8 cellular contexts compared by ENCODE assay signal in the genomic region with DNA sequence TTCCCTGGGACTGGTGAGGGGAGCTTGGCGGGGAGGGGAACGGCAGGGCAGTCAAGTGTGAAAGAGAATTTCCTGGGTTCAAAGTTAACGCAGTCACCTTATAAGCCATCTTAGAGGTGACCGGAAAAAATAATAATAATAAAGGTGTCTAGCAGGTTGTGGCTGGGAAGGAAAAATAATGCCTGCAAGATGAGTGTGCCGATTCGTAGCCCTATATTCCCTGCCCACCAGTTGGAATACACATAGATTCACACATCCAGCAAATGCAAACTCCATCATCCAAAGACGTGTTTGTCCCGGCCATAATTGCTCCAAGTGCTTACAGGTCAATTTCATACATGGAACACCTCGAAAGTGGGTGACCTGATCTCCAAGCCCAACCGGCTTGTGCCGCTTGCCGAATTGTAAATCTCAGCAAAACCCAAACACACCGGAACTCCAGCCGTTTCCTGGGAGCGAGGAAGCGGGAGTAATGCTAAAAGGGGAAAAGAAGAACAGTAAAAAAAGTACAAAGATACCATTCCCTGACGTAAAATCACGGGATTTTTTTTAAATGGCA. TPM values are rescaled to one million over a fixed set of nuclear protein-coding genes. Genes with fewer than 3 reads are reported as not detected.
DNase-seq lines count a peak whose midpoint lies in the region; ATAC-seq and TF ChIP-seq lines count a peak whose summit lies in the region.

No MANE protein-coding gene starts in this region.

- TF ChIP-seq CTCF in AG04450 (IDR thresholded peaks at IDR 0.05; ENCODE audit: low read depth, low read length) (no peak), HCT116 (IDR thresholded peaks at IDR 0.05 in 2 of 3, conservative IDR thresholded peaks at IDR 0.05 in 1 of 3; ENCODE audit: borderline replicate concordance in 1 of 3, insufficient read depth in 1 of 3, low read depth in 2 of 3, low read length in 2 of 3) (no peak), mesothelial cell of epicardium (IDR thresholded peaks at IDR 0.05; ENCODE audit: unreplicated experiment) (no peak)

- H3K9me3 Mint-ChIP-seq in mesothelial cell of epicardium, result no peaks in the 10 kb centered on the region

- no TSS peak for BruUV-seq in HCT116 (replicated peaks; lab: Mats Ljungman, UMichigan)

- TF ChIP-seq POLR2A in HCT116 (IDR thresholded peaks at IDR 0.05; ENCODE audit: borderline replicate concordance, extremely low read depth, insufficient read depth, insufficient read length), result no peak

- H3K4me3 ChIP-seq in AG04450 (ENCODE audit: low read depth, low read length), result peak overlapping the region; percentile 93
- H3K4me3 ChIP-seq in HCT116 (replicated peaks in 1 of 2; ENCODE audit: low read depth in 1 of 2, low read length in 2 of 2), result peak overlapping the region; percentile 91 to 97

- H3K4me2 ChIP-seq in HCT116 (ENCODE audit: low read length), result peak overlapping the region; percentile 92

- H3K9me2 ChIP-seq in HCT116 (ENCODE audit: insufficient read depth), result no peaks in the 10 kb centered on the region

- CTCF ChIA-PET in AG04450 (lab: Charles Lee), result interaction anchor here (0.6 to 1.5 kb wide), 12 partner anchors 16 to 261 kb away, joined by 3 to 7 read pairs (median 3); no protein-coding TSS in a partner anchor
- CTCF ChIA-PET in HCT116 (lab: Charles Lee), result no interaction called here

- peaks cover 8 to 39% of the 10 kb centered on the region in 2 experiments; a peak in 3 of 4 replicates for H3K36me3 ChIP-seq in HCT116 (ENCODE audit: control insufficient read depth in 1 of 2, insufficient read depth in 2 of 2, low read length in 2 of 2)

- RAD21 ChIA-PET in HCT116 (lab: Charles Lee; ENCODE audit: low non-redundant PET in 1 of 2, low total read pairs in 2 of 2, uncharacterized antibody in 2 of 2, unreplicated experiment in 2 of 2), result no interaction called here

- DNase-seq in AG04450 (ENCODE audit: low read depth, low spot score) (no peak), HCT116 (ENCODE audit: low read depth, low spot score) (no peak), cerebellar cortex (ENCODE audit: low spot score) (peak; percentile 49), mesothelial cell of epicardium (ENCODE audit: low spot score in 2 of 2, unreplicated experiment in 2 of 2) (no peak)

- ATAC-seq in HCT116 (no peak), GM21360 (IDR thresholded peaks at IDR 0.05; ENCODE audit: unreplicated experiment) (no peak), GM21526 (IDR thresholded peaks at IDR 0.05; ENCODE audit: low FRiP score, unreplicated experiment) (no peak), GM21447 (IDR thresholded peaks at IDR 0.05; ENCODE audit: unreplicated experiment) (no peak), GM18907 (IDR thresholded peaks at IDR 0.05; ENCODE audit: unreplicated experiment) (no peak)

- peak overlapping the region; percentile 98 for H3K4me3 Mint-ChIP-seq in mesothelial cell of epicardium

- H3K4me1 ChIP-seq in HCT116 (ENCODE audit: control insufficient read depth in 1 of 2, insufficient read depth in 2 of 2, low read length in 2 of 2), result peaks cover 33 to 62% of the 10 kb centered on the region in 2 experiments

- H3K9ac ChIP-seq in HCT116 (ENCODE audit: low read length), result peak overlapping the region; percentile 92

- TF ChIP-seq RAD21 in HCT116 (IDR thresholded peaks at IDR 0.05; ENCODE audit: low read depth), result no peak

- H3K27ac Mint-ChIP-seq in mesothelial cell of epicardium, result peak overlapping the region; percentile 98

- H3K9me3 ChIP-seq in AG04450 (ENCODE audit: control insufficient read depth, insufficient read depth, low read length) (peaks cover 10% of the 10 kb centered on the region), HCT116 (ENCODE audit: control insufficient read depth in 1 of 2, insufficient read depth in 1 of 2, low read depth in 1 of 2, low read length in 2 of 2) (peaks cover 0 to 8% of the 10 kb centered on the region in 2 experiments; a peak in 2 of 4 replicates)

- H3K27me3 Mint-ChIP-seq in mesothelial cell of epicardium (ENCODE audit: low read depth), result no peaks in the 10 kb centered on the region

- peak overlapping the region; percentile 98 for H3K27ac ChIP-seq in AG04450 (ENCODE audit: low read depth, low read length)
- H3K27ac ChIP-seq in HCT116 (ENCODE audit: low read depth, low read length), result peak overlapping the region; percentile 96

- intact Hi-C loops in HCT116 (cut with micrococcal nuclease), result loop anchor here (5.0 to 10.0 kb wide), 5 partner anchors 82 to 1270 kb away; partner anchors contain the start of gene ZFP42

- peaks cover 29% of the 10 kb centered on the region for H3K4me1 Mint-ChIP-seq in mesothelial cell of epicardium

- H3K36me3 Mint-ChIP-seq in mesothelial cell of epicardium, result no peaks in the 10 kb centered on the region

- H3K27me3 ChIP-seq in AG04450 (ENCODE audit: control insufficient read depth, insufficient read depth, low read length), result no peaks in the 10 kb centered on the region
- no peaks in the 10 kb centered on the region for H3K27me3 ChIP-seq in HCT116 (ENCODE audit: insufficient read depth, low read length)

- peaks cover 80% of the 10 kb centered on the region for H3K79me2 ChIP-seq in HCT116 (ENCODE audit: insufficient read depth, low read length)

- H2AFZ ChIP-seq in HCT116 (ENCODE audit: low read depth, low read length, poor library complexity, severe bottlenecking), result no peak overlapping the region

- POLR2A ChIA-PET in AG04450 (lab: Yijun Ruan, JAX), result interaction anchor here (0.6 to 1.7 kb wide), 2 partner anchors 65 to 195 kb away, joined by 3 to 5 read pairs; no protein-coding TSS in a partner anchor
- POLR2A ChIA-PET in HCT116 (lab: Charles Lee), result no interaction called here

- H4K20me1 ChIP-seq in HCT116 (ENCODE audit: insufficient read depth), result peaks cover 12% of the 10 kb centered on the region; the same call in 1 of the 2 replicates

TF ChIP-seq in HCT116, 20 proteins besides CTCF, POLR2A, EP300 and RAD21:
- TF ChIP-seq JUND (IDR thresholded peaks at IDR 0.05) (no peak), POLR2AphosphoS5 (IDR thresholded peaks at IDR 0.05; ENCODE audit: low read depth, low read length) (peak; percentile 16; the same call in 1 of the 2 replicates)

RNA-seq across cellular contexts. Expression of gene FAT1, which starts 1.3 kb away (rescaled TPM):
- 415 and 422 TPM in 2 replicates for polyA plus RNA-seq in AG04450 (2011; rRNA removed)
- polyA minus RNA-seq in AG04450 (2011; rRNA and poly(A)+ RNA removed), result 2,384 and 2,887 TPM in 2 replicates
- total RNA-seq in HCT116 (2021; ENCODE audit: unreplicated experiment) (676 TPM), mesothelial cell of epicardium (211 to 224 TPM (median 224 TPM) in 3 replicates)
- polyA plus RNA-seq in HCT116 (2012), result 458 and 528 TPM in 2 replicates
